Comparison of ENCODE assay signal across 8 cellular contexts in genomic region chr15:84748274-84749110, GRCh38. TPM values are rescaled to one million over a fixed set of nuclear protein-coding genes. Genes with fewer than 3 reads are reported as not detected.
A peak's percentile ranks its signal among the peaks of the same experiment; 100 is the strongest.
DNase-seq lines count a peak whose midpoint lies in the region; ATAC-seq and TF ChIP-seq lines count a peak whose summit lies in the region.

A gene with protein sequence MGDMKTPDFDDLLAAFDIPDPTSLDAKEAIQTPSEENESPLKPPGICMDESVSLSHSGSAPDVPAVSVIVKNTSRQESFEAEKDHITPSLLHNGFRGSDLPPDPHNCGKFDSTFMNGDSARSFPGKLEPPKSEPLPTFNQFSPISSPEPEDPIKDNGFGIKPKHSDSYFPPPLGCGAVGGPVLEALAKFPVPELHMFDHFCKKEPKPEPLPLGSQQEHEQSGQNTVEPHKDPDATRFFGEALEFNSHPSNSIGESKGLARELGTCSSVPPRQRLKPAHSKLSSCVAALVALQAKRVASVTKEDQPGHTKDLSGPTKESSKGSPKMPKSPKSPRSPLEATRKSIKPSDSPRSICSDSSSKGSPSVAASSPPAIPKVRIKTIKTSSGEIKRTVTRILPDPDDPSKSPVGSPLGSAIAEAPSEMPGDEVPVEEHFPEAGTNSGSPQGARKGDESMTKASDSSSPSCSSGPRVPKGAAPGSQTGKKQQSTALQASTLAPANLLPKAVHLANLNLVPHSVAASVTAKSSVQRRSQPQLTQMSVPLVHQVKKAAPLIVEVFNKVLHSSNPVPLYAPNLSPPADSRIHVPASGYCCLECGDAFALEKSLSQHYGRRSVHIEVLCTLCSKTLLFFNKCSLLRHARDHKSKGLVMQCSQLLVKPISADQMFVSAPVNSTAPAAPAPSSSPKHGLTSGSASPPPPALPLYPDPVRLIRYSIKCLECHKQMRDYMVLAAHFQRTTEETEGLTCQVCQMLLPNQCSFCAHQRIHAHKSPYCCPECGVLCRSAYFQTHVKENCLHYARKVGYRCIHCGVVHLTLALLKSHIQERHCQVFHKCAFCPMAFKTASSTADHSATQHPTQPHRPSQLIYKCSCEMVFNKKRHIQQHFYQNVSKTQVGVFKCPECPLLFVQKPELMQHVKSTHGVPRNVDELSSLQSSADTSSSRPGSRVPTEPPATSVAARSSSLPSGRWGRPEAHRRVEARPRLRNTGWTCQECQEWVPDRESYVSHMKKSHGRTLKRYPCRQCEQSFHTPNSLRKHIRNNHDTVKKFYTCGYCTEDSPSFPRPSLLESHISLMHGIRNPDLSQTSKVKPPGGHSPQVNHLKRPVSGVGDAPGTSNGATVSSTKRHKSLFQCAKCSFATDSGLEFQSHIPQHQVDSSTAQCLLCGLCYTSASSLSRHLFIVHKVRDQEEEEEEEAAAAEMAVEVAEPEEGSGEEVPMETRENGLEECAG (N-terminal part only) (plus strand): TSS chr15:84748592. CDS start chr15:84782676, 34,084 bp downstream.

- H3K36me3 Mint-ChIP-seq in activated naive CD8-positive, alpha-beta T cell treated with anti-CD3 and anti-CD28 coated beads, Interleukin-2, amount 50 U/mL, for 24 hours (ENCODE audit: low read depth) = peaks cover 17% of the 10 kb centered on the region

- H3K27me3 ChIP-seq in heart left ventricle = no peaks in the 10 kb centered on the region
- no peaks in the 10 kb centered on the region for H3K27me3 ChIP-seq in upper lobe of right lung

- peak; percentile 80 for DNase-seq in EL
- peak; percentile 72 for DNase-seq in T follicular helper cell (ENCODE audit: low read depth)
- peak; percentile 77 for DNase-seq in activated naive CD8-positive, alpha-beta T cell treated with anti-CD3 and anti-CD28 coated beads, Interleukin-2, amount 50 U/mL, for 24 hours
- DNase-seq in heart left ventricle = peak; percentile 89 to 93 (median 91)
- DNase-seq in posterior cingulate gyrus = peak; percentile 64 to 95 (median 72)
- DNase-seq in upper lobe of right lung = peak; percentile 94

- H3K4me3 ChIP-seq in heart left ventricle (peak within 1 kb of the TSS; percentile 64 to 97 (median 94)), upper lobe of right lung (peak within 1 kb of the TSS; percentile 84)

- TF ChIP-seq POLR2A in heart left ventricle (IDR thresholded peaks at IDR 0.05) = no peak

- H3K36me3 ChIP-seq in heart left ventricle = no peaks in the 10 kb centered on the region
- H3K36me3 ChIP-seq in upper lobe of right lung = no peaks in the 10 kb centered on the region

- H3K4me3 Mint-ChIP-seq in activated naive CD8-positive, alpha-beta T cell treated with anti-CD3 and anti-CD28 coated beads, Interleukin-2, amount 50 U/mL, for 24 hours = peak within 1 kb of the TSS; percentile 97

- peak within 1 kb of the TSS; percentile 98 for H3K27ac Mint-ChIP-seq in activated naive CD8-positive, alpha-beta T cell treated with anti-CD3 and anti-CD28 coated beads, Interleukin-2, amount 50 U/mL, for 24 hours

- no peaks in the 10 kb centered on the region for H3K9me3 Mint-ChIP-seq in activated naive CD8-positive, alpha-beta T cell treated with anti-CD3 and anti-CD28 coated beads, Interleukin-2, amount 50 U/mL, for 24 hours

- peaks cover 67% of the 10 kb centered on the region for H3K4me1 Mint-ChIP-seq in activated naive CD8-positive, alpha-beta T cell treated with anti-CD3 and anti-CD28 coated beads, Interleukin-2, amount 50 U/mL, for 24 hours

- peaks cover 13 to 72% (median 52%) of the 10 kb centered on the region in 12 donors for H3K4me1 ChIP-seq in heart left ventricle
- H3K4me1 ChIP-seq in upper lobe of right lung = peaks cover 48% of the 10 kb centered on the region

- no peak for TF ChIP-seq RAD21 in Ishikawa (IDR thresholded peaks at IDR 0.05; ENCODE audit: low read depth)

- H3K27me3 Mint-ChIP-seq in activated naive CD8-positive, alpha-beta T cell treated with anti-CD3 and anti-CD28 coated beads, Interleukin-2, amount 50 U/mL, for 24 hours = no peaks in the 10 kb centered on the region

- ATAC-seq in GM21529 (IDR thresholded peaks at IDR 0.05; ENCODE audit: unreplicated experiment) (peak; percentile 47), heart left ventricle (peak; percentile 72 to 88 (median 78)), upper lobe of right lung (peak; percentile 84)
- peak; percentile 58 for ATAC-seq in activated naive CD8-positive, alpha-beta T cell treated with anti-CD3 and anti-CD28 coated beads, Interleukin-2, amount 50 U/mL, for 24 hours

- 0 to 8% (median 1%) methylated on average over 2 to 127 of the region's 127 CpGs for WGBS in heart left ventricle, 4 donors

- peak within 1 kb of the TSS; percentile 99 to 100 (median 100) for H3K27ac ChIP-seq in heart left ventricle
- H3K27ac ChIP-seq in upper lobe of right lung = peak within 1 kb of the TSS; percentile 100

- intact Hi-C loops in heart left ventricle (cut with DNase I) (loop anchor here in 6 of 10 donors (1.0 to 10.0 kb wide), 9 partner anchors 32 to 180 kb away; partner anchors contain the start of genes ALPK3 (in 4 of the 6), SEC11A (in 4 of the 6), WDR73 (in 2 of the 6) and NMB (in 1 of the 6)), posterior cingulate gyrus (cut with DNase I) (loop anchor here (1.0 to 10.0 kb wide), 3 partner anchors 33 to 176 kb away; partner anchors contain the start of gene WDR73), upper lobe of right lung (cut with DNase I) (no loop called here)

- 0 out of 2 replicates have a peak, but pooled peaks have one; percentile 3 for TF ChIP-seq EP300 in Ishikawa (IDR thresholded peaks at IDR 0.05; ENCODE audit: borderline replicate concordance)

- no peaks in the 10 kb centered on the region for H3K9me3 ChIP-seq in heart left ventricle
- H3K9me3 ChIP-seq in upper lobe of right lung = no peaks in the 10 kb centered on the region

- peak in 5 of 12 donors; percentile 13 to 62 (median 35) for TF ChIP-seq CTCF in heart left ventricle (IDR thresholded peaks at IDR 0.05)
- no peak for TF ChIP-seq CTCF in upper lobe of right lung (IDR thresholded peaks at IDR 0.05)

TF ChIP-seq in Ishikawa, 13 proteins besides CTCF, POLR2A, EP300 and RAD21:
- TF ChIP-seq CEBPB (IDR thresholded peaks at IDR 0.05) (no peak), TAF1 (IDR thresholded peaks at IDR 0.05; ENCODE audit: low read depth) (peak; percentile 25; the same call in 1 of the 2 replicates), CREB1 (IDR thresholded peaks at IDR 0.05; ENCODE audit: low read depth) (no peak), TEAD4 (IDR thresholded peaks at IDR 0.05) (no peak), TCF12 (IDR thresholded peaks at IDR 0.05; ENCODE audit: low read depth) (0 out of 2 replicates have a peak, but pooled peaks have one; percentile 7), EGR1 (IDR thresholded peaks at IDR 0.05) (peak; percentile 67; the same call in 1 of the 2 replicates), ZBTB7A (IDR thresholded peaks at IDR 0.05; ENCODE audit: low read depth) (no peak; the same call in 1 of the 2 replicates), FOXM1 (IDR thresholded peaks at IDR 0.05; ENCODE audit: borderline replicate concordance, low read depth) (no peak), NFIC (IDR thresholded peaks at IDR 0.05) (0 out of 2 replicates have a peak, but pooled peaks have one; percentile 3), YY1 (IDR thresholded peaks at IDR 0.05; ENCODE audit: low read depth) (peak; percentile 86)
- TF ChIP-seq, protein P1, sequence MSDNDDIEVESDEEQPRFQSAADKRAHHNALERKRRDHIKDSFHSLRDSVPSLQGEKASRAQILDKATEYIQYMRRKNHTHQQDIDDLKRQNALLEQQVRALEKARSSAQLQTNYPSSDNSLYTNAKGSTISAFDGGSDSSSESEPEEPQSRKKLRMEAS (IDR thresholded peaks at IDR 0.05) = no peak; the same call in 1 of the 2 replicates
- TF ChIP-seq, protein P2, sequence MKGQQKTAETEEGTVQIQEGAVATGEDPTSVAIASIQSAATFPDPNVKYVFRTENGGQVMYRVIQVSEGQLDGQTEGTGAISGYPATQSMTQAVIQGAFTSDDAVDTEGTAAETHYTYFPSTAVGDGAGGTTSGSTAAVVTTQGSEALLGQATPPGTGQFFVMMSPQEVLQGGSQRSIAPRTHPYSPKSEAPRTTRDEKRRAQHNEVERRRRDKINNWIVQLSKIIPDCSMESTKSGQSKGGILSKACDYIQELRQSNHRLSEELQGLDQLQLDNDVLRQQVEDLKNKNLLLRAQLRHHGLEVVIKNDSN (IDR thresholded peaks at IDR 0.05) = no peak
- TF ChIP-seq, protein P3, sequence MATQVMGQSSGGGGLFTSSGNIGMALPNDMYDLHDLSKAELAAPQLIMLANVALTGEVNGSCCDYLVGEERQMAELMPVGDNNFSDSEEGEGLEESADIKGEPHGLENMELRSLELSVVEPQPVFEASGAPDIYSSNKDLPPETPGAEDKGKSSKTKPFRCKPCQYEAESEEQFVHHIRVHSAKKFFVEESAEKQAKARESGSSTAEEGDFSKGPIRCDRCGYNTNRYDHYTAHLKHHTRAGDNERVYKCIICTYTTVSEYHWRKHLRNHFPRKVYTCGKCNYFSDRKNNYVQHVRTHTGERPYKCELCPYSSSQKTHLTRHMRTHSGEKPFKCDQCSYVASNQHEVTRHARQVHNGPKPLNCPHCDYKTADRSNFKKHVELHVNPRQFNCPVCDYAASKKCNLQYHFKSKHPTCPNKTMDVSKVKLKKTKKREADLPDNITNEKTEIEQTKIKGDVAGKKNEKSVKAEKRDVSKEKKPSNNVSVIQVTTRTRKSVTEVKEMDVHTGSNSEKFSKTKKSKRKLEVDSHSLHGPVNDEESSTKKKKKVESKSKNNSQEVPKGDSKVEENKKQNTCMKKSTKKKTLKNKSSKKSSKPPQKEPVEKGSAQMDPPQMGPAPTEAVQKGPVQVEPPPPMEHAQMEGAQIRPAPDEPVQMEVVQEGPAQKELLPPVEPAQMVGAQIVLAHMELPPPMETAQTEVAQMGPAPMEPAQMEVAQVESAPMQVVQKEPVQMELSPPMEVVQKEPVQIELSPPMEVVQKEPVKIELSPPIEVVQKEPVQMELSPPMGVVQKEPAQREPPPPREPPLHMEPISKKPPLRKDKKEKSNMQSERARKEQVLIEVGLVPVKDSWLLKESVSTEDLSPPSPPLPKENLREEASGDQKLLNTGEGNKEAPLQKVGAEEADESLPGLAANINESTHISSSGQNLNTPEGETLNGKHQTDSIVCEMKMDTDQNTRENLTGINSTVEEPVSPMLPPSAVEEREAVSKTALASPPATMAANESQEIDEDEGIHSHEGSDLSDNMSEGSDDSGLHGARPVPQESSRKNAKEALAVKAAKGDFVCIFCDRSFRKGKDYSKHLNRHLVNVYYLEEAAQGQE (IDR thresholded peaks at IDR 0.05; ENCODE audit: low read depth) = no peak

RNA-seq across cellular contexts. Expression of the gene that starts here (rescaled TPM):
- total RNA-seq in heart left ventricle (10 to 100 TPM; 16.8 to 28.6 (median 21.4) TPM), upper lobe of right lung (33.3 TPM)
- polyA plus RNA-seq in heart left ventricle = 10 to 100 TPM in 1 of 2 donors, 1 to 10 TPM in 1; 9.7 to 21.2 TPM

Comparison
In these comparisons a context has a peak if more than half of its experiments do, and no peak if none do; other contexts are left out.
1. Peak in every context shown above with its lines: DNase-seq, ATAC-seq, H3K4me3 ChIP-seq and H3K27ac ChIP-seq.